In the genomic region with DNA sequence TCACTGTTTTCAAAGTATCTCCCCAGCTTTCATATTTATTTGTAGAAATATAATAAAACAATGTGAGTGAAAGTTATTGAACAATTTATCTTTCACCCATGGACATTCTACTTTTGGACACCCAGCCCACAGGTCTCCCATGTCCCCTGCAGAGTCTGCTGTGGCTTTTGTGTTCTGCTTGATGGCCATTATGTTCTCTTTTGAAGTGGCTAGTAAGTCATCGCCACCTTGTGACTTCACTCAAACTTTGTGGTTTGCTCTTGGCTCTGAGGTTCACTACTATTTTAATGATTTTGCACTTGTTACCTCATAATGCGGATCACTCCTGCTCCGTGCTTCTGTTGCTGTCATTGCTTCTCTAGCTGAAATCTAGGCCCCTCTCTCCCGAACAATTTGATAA, we compare ENCODE assay signal across 19 cellular contexts. TPM values are rescaled to one million over a fixed set of nuclear protein-coding genes. Genes with fewer than 3 reads are reported as not detected.
DNase-seq lines count a peak whose midpoint lies in the region; ATAC-seq lines count a peak whose summit lies in the region.
"Had no signal": no experiment of that assay in that cellular context is flagged by ENCODE, and none has a peak within 500 bp of the region (broad histone marks: within the 10 kb centered on the region; RNA-seq: fewer than 3 reads in every experiment).

No MANE protein-coding gene starts in this region.

- H3K4me1 ChIP-seq in BLaER1: peaks cover 17% of the 10 kb centered on the region
- H3K4me1 ChIP-seq: A549 had no signal

- H3K27ac ChIP-seq in BLaER1 (no peak overlapping the region), substantia nigra (ENCODE audit: low read depth, low read length, poor library complexity, severe bottlenecking) (no peak overlapping the region)
- H3K27ac ChIP-seq: A549, HL-60 had no signal

- no peaks in the 10 kb centered on the region for H3K36me3 ChIP-seq in BLaER1

- no peak overlapping the region for H3K9ac ChIP-seq in BLaER1

- peak overlapping the region; percentile 40 for H3K4me2 ChIP-seq in BLaER1
- H3K4me2 ChIP-seq: A549 had no signal

- no peak overlapping the region for H3K4me3 ChIP-seq in BLaER1
- H3K4me3 ChIP-seq: A549 had no signal

- H3K27me3 ChIP-seq in BLaER1: no peaks in the 10 kb centered on the region

- ATAC-seq in GM19023 (IDR thresholded peaks at IDR 0.05; ENCODE audit: unreplicated experiment) (peak; percentile 42), HG02798 (IDR thresholded peaks at IDR 0.05; ENCODE audit: poor library complexity, unreplicated experiment) (peak; percentile 49), HG03097 (IDR thresholded peaks at IDR 0.05; ENCODE audit: low FRiP score, unreplicated experiment) (no peak)
- ATAC-seq: A549, left lobe of liver had no signal

- H4K20me1 ChIP-seq in BLaER1: no peaks in the 10 kb centered on the region

- no peaks in the 10 kb centered on the region for H3K9me3 ChIP-seq in BLaER1
- H3K9me3 ChIP-seq: A549 had no signal

- peak; percentile 26 for DNase-seq in LHCN-M2 (ENCODE audit: low read depth)
- no peak for DNase-seq in NCI-H2029 treated with DMSO at 0.1 percent for 48 hours (lab: John Stamatoyannopoulos, UW)
- no peak for DNase-seq in substantia nigra (lab: John Stamatoyannopoulos, UW)
- no peak for DNase-seq in SIG-M5 treated with dmso at 0.1 percent for 504 hours (lab: John Stamatoyannopoulos, UW; ENCODE audit: unreplicated experiment)
- DNase-seq: activated naive CD4-positive, alpha-beta T cell treated with anti-CD3 and anti-CD28 coated beads for 36 hours; CD8-positive, alpha-beta memory T cell; HFFc6; NCI-H2081; NCI-H774; posterior cingulate gyrus; SHP77 had no signal

RNA-seq across cellular contexts. Expression of a gene that starts 10.2 kb away (rescaled TPM):
- total RNA-seq in LHCN-M2 (2014; rRNA removed): not detected in 2 replicates
- polyA plus RNA-seq in LHCN-M2 (2012): not detected
- total RNA-seq: activated naive CD4-positive, alpha-beta T cell treated with anti-CD3 and anti-CD28 coated beads for 36 hours; CD8-positive, alpha-beta memory T cell; HFFc6; left lobe of liver; temporal lobe had no signal
- polyA plus RNA-seq: A549; CD8-positive, alpha-beta memory T cell had no signal

RNA-seq across cellular contexts. Expression of a gene that starts 15.6 kb away (rescaled TPM):
- total RNA-seq in LHCN-M2 (2014; rRNA removed): not detected in 2 replicates
- polyA plus RNA-seq in LHCN-M2 (2012): not detected
- total RNA-seq: activated naive CD4-positive, alpha-beta T cell treated with anti-CD3 and anti-CD28 coated beads for 36 hours; CD8-positive, alpha-beta memory T cell; HFFc6; left lobe of liver; temporal lobe had no signal
- polyA plus RNA-seq: A549; CD8-positive, alpha-beta memory T cell had no signal

RNA-seq across cellular contexts. Expression of a gene that starts 42.2 kb away (rescaled TPM):
- not detected in 2 replicates for total RNA-seq in LHCN-M2 (2014; rRNA removed)
- polyA plus RNA-seq in LHCN-M2 (2012): not detected
- total RNA-seq: activated naive CD4-positive, alpha-beta T cell treated with anti-CD3 and anti-CD28 coated beads for 36 hours; CD8-positive, alpha-beta memory T cell; HFFc6; left lobe of liver; temporal lobe had no signal
- polyA plus RNA-seq: A549; CD8-positive, alpha-beta memory T cell had no signal
